ENCODE assay signal across 22 cellular contexts in the genomic region with DNA sequence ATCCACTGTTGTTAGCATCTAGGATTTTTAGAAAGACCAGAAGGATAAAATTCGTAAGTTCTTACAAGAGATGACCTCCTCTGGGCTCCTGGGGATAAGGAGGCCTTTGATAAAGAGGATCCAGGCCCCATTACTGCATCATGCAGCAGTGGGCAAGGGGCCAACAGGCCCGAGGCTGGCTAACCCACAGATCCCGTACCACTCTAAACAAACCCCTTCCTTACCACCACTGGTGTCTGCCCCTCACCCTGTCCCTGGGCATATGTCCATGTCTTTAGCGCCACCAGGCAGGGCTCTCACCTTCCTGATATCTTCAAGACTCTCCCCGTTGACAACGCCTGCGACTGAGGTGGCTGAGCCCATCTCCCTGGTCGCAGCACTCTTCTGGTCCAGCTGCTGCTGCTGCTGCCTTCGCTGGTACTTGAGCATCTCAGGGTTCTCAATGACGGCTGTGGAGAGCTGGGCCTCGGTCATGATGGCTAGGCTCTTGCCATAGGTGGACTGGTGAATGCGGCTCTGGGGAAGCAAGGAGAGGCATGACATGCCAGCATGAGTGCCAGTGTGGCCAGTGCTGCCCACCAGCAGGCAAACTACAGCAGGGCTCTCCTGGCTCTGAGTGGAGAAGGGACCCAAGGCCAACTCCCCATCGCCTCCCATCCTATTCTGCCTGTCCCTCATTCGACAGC.
"Had no signal": no experiment of that assay in that cellular context is flagged by ENCODE, and none has a peak within 500 bp of the region (broad histone marks: within the 10 kb centered on the region; RNA-seq: fewer than 3 reads in every experiment).

No MANE protein-coding gene starts in this region.

- DNase-seq: activated CD4-positive, alpha-beta T cell treated with anti-CD3 and anti-CD28 coated beads for 36 hours; activated CD4-positive, alpha-beta T cell treated with anti-CD3 and anti-CD28 coated beads, Interleukin-2, amount 50 U/mL, for 1 hour; activated CD8-positive, alpha-beta T cell treated with anti-CD3 and anti-CD28 coated beads for 36 hours; activated naive CD4-positive, alpha-beta T cell; activated T-cell treated with anti-CD3 and anti-CD28 coated beads for 4 hours; aorta; caudate nucleus; MG63; MV-4-11; NCI-H1092 treated with DMSO at 0.1 percent for 48 hours; NCI-H1417 treated with DMSO at 0.1 percent for 48 hours; NCI-H1694 treated with DMSO at 0.1 percent for 48 hours; NCI-H2029 treated with DMSO at 0.1 percent for 48 hours; NCI-H345; NCI-H510A; NCI-H526 treated with DMSO at 0.1 percent for 48 hours; NCI-H82; SIG-M5; T-helper 1 cell; WERI-Rb-1 had no signal

- H3K27me3 Mint-ChIP-seq: activated CD4-positive, alpha-beta T cell treated with anti-CD3 and anti-CD28 coated beads for 36 hours; activated CD8-positive, alpha-beta T cell treated with anti-CD3 and anti-CD28 coated beads for 36 hours; activated naive CD4-positive, alpha-beta T cell treated with anti-CD3 and anti-CD28 coated beads, Interleukin-2, amount 50 U/mL, for 24 hours had no signal

- H3K4me1 ChIP-seq: breast epithelium had no signal

- H3K4me1 Mint-ChIP-seq: activated CD4-positive, alpha-beta T cell treated with anti-CD3 and anti-CD28 coated beads for 36 hours; activated naive CD4-positive, alpha-beta T cell treated with anti-CD3 and anti-CD28 coated beads, Interleukin-2, amount 50 U/mL, for 24 hours had no signal

- H3K27ac Mint-ChIP-seq: activated CD4-positive, alpha-beta T cell treated with anti-CD3 and anti-CD28 coated beads for 36 hours; activated CD8-positive, alpha-beta T cell treated with anti-CD3 and anti-CD28 coated beads for 36 hours; activated naive CD4-positive, alpha-beta T cell treated with anti-CD3 and anti-CD28 coated beads, Interleukin-2, amount 50 U/mL, for 24 hours had no signal

- H3K9me3 Mint-ChIP-seq: activated CD8-positive, alpha-beta T cell treated with anti-CD3 and anti-CD28 coated beads for 36 hours; activated naive CD4-positive, alpha-beta T cell treated with anti-CD3 and anti-CD28 coated beads, Interleukin-2, amount 50 U/mL, for 24 hours had no signal

- ATAC-seq: activated CD4-positive, alpha-beta T cell treated with anti-CD3 and anti-CD28 coated beads for 36 hours; activated CD8-positive, alpha-beta T cell treated with anti-CD3 and anti-CD28 coated beads for 36 hours had no signal

- H3K4me3 Mint-ChIP-seq: activated CD4-positive, alpha-beta T cell treated with anti-CD3 and anti-CD28 coated beads for 36 hours; activated CD8-positive, alpha-beta T cell treated with anti-CD3 and anti-CD28 coated beads for 36 hours; activated naive CD4-positive, alpha-beta T cell treated with anti-CD3 and anti-CD28 coated beads, Interleukin-2, amount 50 U/mL, for 24 hours had no signal

- H3K27ac ChIP-seq: breast epithelium, WERI-Rb-1 had no signal

- H3K4me3 ChIP-seq: breast epithelium, MG63 had no signal

- H3K27me3 ChIP-seq: breast epithelium, MG63 had no signal

- H3K9me3 ChIP-seq: breast epithelium, MG63 had no signal
